In genomic region chr2:161308178-161308955, GRCh38 we compare ENCODE assay signal across 1 cellular context.
TF ChIP-seq lines count a peak whose summit lies in the region.

PSMD14 (plus strand) TSS chr2:161308425; CDS start chr2:161318826, 10,401 bp downstream.

TF ChIP-seq in K562, 482 proteins besides CTCF, POLR2A, EP300 and RAD21 (continued from another document and continues in another):
- TF ChIP-seq MYBL2 (IDR thresholded peaks at IDR 0.05; ENCODE audit: low read depth) (peak; percentile 93), MYBL2 (CRISPR knock-in tag; IDR thresholded peaks at IDR 0.05; ENCODE audit: borderline replicate concordance) (no peak), LARP7 (IDR thresholded peaks at IDR 0.05) (peak; percentile 66; the same call in 1 of the 2 replicates), MLX (CRISPR knock-in tag; conservative IDR thresholded peaks at IDR 0.05) (0 out of 4 replicates have a peak, but pooled peaks of 1 of the 2 experiments have one; percentile 57), GABPB1 (CRISPR knock-in tag; IDR thresholded peaks at IDR 0.05) (peak; percentile 95), CBX1 (IDR thresholded peaks at IDR 0.05; ENCODE audit: low read depth) (peak; percentile 95; the same call in 1 of the 2 replicates), XRCC5 (IDR thresholded peaks at IDR 0.05; ENCODE audit: low read depth, low read length) (peak; percentile 49), ZNF384 (IDR thresholded peaks at IDR 0.05; ENCODE audit: low read depth, low read length) (peak; percentile 7; the same call in 1 of the 2 replicates), ETV6 (IDR thresholded peaks at IDR 0.05; ENCODE audit: borderline replicate concordance in 1 of 2, low read depth in 2 of 2, low read length in 1 of 2) (no peak; a peak in 1 of 4 replicates), ETV6 (CRISPR knock-in tag; IDR thresholded peaks at IDR 0.05; ENCODE audit: borderline replicate concordance) (no peak), DLX4 (CRISPR knock-in tag; IDR thresholded peaks at IDR 0.05) (no peak), BCOR (IDR thresholded peaks at IDR 0.05) (peak; percentile 39; the same call in 1 of the 2 replicates), L3MBTL2 (IDR thresholded peaks at IDR 0.05) (peak; percentile 92), HSF4 (CRISPR knock-in tag; IDR thresholded peaks at IDR 0.05; ENCODE audit: borderline replicate concordance) (no peak), HMGN3 (IDR thresholded peaks at IDR 0.05; ENCODE audit: borderline replicate concordance, extremely low read depth, insufficient read length, low read depth, low read length) (peak; percentile 78), TAF7 (tag; IDR thresholded peaks at IDR 0.05) (peak; percentile 58), ZNF551 (CRISPR knock-in tag; IDR thresholded peaks at IDR 0.05) (no peak), NR2C1 (IDR thresholded peaks at IDR 0.05) (peak; percentile 99), NR2C1 (tag; IDR thresholded peaks at IDR 0.05) (peak; percentile 99), ATF7 (IDR thresholded peaks at IDR 0.05) (peak; percentile 84), KAT8 (IDR thresholded peaks at IDR 0.05; ENCODE audit: low read depth) (no peak), C11orf30 (IDR thresholded peaks at IDR 0.05; ENCODE audit: low read depth) (peak; percentile 95), ATF6 (CRISPR knock-in tag; IDR thresholded peaks at IDR 0.05) (no peak; the same call in 1 of the 2 replicates), KLF13 (tag; IDR thresholded peaks at IDR 0.05; ENCODE audit: borderline replicate concordance, low read depth) (peak; percentile 11; the same call in 1 of the 2 replicates), SMAD1 (IDR thresholded peaks at IDR 0.05; ENCODE audit: low read depth, low read length, partially characterized antibody) (peak; percentile 69), LEF1 (IDR thresholded peaks at IDR 0.05) (peak; percentile 31), PTBP1 (IDR thresholded peaks at IDR 0.05; ENCODE audit: low read depth, low read length) (no peak), SPI1 (IDR thresholded peaks at IDR 0.05; ENCODE audit: borderline replicate concordance, low read depth, low read length) (peak; percentile 54; the same call in 1 of the 2 replicates), MXI1 (IDR thresholded peaks at IDR 0.05; ENCODE audit: low read depth, low read length) (no peak), SUPT5H (IDR thresholded peaks at IDR 0.05) (peak; percentile 94), RBBP5 (IDR thresholded peaks at IDR 0.05; ENCODE audit: borderline replicate concordance, insufficient read depth, low read length, poor library complexity, severe bottlenecking) (peak; percentile 98), TAF9B (IDR thresholded peaks at IDR 0.05; ENCODE audit: partially characterized antibody) (peak; percentile 94), MAFK (IDR thresholded peaks at IDR 0.05; ENCODE audit: low read length) (peak; percentile 67), ZNF778 (CRISPR knock-in tag; IDR thresholded peaks at IDR 0.05) (no peak), BRCA1 (IDR thresholded peaks at IDR 0.05) (no peak), BRCA1 (CRISPR knock-in tag; IDR thresholded peaks at IDR 0.05) (no peak), CC2D1A (IDR thresholded peaks at IDR 0.05) (peak; percentile 91), RNF2 (IDR thresholded peaks at IDR 0.05) (0 out of 2 replicates have a peak, but pooled peaks have one; percentile 54), CCNT2 (IDR thresholded peaks at IDR 0.05; ENCODE audit: borderline replicate concordance, extremely low read depth, insufficient read length, low read depth, low read length) (peak; percentile 9), SIX5 (IDR thresholded peaks at IDR 0.05; ENCODE audit: borderline replicate concordance in 1 of 2, insufficient read depth in 1 of 2, low read depth in 1 of 2, low read length in 2 of 2) (peak in 1 of 2 experiments; percentile 4; a peak in 1 of 4 replicates), RBM22 (IDR thresholded peaks at IDR 0.05; ENCODE audit: low read depth, low read length, poor library complexity, severe bottlenecking) (peak; percentile 85)
- TF ChIP-seq, protein P1, sequence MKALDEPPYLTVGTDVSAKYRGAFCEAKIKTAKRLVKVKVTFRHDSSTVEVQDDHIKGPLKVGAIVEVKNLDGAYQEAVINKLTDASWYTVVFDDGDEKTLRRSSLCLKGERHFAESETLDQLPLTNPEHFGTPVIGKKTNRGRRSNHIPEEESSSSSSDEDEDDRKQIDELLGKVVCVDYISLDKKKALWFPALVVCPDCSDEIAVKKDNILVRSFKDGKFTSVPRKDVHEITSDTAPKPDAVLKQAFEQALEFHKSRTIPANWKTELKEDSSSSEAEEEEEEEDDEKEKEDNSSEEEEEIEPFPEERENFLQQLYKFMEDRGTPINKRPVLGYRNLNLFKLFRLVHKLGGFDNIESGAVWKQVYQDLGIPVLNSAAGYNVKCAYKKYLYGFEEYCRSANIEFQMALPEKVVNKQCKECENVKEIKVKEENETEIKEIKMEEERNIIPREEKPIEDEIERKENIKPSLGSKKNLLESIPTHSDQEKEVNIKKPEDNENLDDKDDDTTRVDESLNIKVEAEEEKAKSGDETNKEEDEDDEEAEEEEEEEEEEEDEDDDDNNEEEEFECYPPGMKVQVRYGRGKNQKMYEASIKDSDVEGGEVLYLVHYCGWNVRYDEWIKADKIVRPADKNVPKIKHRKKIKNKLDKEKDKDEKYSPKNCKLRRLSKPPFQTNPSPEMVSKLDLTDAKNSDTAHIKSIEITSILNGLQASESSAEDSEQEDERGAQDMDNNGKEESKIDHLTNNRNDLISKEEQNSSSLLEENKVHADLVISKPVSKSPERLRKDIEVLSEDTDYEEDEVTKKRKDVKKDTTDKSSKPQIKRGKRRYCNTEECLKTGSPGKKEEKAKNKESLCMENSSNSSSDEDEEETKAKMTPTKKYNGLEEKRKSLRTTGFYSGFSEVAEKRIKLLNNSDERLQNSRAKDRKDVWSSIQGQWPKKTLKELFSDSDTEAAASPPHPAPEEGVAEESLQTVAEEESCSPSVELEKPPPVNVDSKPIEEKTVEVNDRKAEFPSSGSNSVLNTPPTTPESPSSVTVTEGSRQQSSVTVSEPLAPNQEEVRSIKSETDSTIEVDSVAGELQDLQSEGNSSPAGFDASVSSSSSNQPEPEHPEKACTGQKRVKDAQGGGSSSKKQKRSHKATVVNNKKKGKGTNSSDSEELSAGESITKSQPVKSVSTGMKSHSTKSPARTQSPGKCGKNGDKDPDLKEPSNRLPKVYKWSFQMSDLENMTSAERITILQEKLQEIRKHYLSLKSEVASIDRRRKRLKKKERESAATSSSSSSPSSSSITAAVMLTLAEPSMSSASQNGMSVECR (CRISPR knock-in tag; IDR thresholded peaks at IDR 0.05), result peak; percentile 93
- TF ChIP-seq, protein P2, sequence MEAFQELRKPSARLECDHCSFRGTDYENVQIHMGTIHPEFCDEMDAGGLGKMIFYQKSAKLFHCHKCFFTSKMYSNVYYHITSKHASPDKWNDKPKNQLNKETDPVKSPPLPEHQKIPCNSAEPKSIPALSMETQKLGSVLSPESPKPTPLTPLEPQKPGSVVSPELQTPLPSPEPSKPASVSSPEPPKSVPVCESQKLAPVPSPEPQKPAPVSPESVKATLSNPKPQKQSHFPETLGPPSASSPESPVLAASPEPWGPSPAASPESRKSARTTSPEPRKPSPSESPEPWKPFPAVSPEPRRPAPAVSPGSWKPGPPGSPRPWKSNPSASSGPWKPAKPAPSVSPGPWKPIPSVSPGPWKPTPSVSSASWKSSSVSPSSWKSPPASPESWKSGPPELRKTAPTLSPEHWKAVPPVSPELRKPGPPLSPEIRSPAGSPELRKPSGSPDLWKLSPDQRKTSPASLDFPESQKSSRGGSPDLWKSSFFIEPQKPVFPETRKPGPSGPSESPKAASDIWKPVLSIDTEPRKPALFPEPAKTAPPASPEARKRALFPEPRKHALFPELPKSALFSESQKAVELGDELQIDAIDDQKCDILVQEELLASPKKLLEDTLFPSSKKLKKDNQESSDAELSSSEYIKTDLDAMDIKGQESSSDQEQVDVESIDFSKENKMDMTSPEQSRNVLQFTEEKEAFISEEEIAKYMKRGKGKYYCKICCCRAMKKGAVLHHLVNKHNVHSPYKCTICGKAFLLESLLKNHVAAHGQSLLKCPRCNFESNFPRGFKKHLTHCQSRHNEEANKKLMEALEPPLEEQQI (IDR thresholded peaks at IDR 0.05), result peak; percentile 77; the same call in 1 of the 2 replicates
- TF ChIP-seq, protein P3, sequence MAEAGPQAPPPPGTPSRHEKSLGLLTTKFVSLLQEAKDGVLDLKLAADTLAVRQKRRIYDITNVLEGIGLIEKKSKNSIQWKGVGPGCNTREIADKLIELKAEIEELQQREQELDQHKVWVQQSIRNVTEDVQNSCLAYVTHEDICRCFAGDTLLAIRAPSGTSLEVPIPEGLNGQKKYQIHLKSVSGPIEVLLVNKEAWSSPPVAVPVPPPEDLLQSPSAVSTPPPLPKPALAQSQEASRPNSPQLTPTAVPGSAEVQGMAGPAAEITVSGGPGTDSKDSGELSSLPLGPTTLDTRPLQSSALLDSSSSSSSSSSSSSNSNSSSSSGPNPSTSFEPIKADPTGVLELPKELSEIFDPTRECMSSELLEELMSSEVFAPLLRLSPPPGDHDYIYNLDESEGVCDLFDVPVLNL (CRISPR knock-in tag; IDR thresholded peaks at IDR 0.05; ENCODE audit: low read depth), result peak; percentile 81; the same call in 1 of the 2 replicates
- TF ChIP-seq, protein P4, sequence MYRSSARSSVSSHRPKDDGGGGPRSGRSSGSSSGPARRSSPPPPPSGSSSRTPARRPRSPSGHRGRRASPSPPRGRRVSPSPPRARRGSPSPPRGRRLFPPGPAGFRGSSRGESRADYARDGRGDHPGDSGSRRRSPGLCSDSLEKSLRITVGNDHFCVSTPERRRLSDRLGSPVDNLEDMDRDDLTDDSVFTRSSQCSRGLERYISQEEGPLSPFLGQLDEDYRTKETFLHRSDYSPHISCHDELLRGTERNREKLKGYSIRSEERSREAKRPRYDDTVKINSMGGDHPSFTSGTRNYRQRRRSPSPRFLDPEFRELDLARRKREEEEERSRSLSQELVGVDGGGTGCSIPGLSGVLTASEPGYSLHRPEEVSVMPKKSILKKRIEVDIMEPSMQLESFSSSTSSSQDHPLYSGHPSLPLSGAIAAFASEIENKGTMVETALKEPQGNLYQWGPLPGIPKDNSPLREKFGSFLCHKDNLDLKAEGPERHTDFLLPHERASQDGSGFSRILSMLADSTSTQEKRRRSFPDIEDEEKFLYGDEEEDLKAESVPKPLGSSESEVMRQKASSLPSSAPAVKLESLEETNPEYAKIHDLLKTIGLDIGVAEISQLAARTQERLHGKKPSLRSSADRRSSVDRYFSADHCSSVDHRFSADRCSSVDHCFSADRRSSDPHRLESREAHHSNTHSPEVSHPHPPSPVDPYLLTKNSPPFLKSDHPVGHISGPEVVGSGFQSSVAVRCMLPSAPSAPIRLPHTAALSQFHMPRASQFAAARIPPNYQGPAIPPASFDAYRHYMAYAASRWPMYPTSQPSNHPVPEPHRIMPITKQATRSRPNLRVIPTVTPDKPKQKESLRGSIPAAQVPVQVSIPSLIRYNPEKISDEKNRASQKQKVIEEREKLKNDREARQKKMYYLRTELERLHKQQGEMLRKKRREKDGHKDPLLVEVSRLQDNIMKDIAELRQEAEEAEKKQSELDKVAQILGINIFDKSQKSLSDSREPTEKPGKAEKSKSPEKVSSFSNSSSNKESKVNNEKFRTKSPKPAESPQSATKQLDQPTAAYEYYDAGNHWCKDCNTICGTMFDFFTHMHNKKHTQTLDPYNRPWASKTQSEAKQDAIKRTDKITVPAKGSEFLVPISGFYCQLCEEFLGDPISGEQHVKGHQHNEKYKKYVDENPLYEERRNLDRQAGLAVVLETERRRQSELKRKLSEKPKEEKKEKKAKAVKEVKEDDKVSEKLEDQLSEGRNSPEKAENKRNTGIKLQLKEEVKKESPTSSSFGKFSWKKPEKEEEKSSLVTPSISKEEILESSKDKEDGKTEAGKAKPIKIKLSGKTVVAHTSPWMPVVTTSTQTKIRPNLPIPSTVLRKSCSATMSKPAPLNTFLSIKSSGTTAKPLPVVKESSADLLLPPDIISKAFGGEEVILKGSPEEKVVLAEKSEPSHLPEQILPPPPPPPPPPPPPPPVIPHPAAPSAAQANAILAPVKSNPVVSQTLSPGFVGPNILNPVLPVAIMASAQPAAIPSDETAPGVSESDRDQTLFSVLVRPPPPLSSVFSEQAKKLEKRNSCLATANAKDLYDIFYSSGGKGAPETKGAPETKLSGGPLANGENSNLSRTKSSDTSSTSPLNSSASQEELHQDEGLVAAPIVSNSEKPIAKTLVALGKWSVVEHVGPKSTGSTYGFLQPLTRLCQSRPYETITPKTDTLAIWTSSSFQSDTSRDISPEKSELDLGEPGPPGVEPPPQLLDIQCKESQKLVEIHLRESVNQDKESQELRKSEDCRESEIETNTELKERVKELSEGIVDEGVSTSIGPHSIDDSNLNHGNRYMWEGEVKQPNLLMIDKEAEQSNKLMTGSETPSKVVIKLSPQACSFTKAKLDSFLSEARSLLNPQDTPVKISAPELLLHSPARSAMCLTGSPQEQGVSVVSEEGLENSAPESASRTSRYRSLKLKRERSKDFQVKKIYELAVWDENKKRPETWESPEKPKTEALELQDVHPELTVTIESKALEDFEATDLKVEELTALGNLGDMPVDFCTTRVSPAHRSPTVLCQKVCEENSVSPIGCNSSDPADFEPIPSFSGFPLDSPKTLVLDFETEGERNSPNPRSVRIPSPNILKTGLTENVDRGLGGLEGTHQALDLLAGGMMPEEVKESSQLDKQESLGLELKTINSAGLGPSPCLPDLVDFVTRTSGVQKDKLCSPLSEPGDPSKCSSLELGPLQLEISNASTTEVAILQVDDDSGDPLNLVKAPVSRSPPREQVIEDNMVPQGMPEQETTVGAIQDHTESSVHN (IDR thresholded peaks at IDR 0.05; ENCODE audit: borderline replicate concordance in 1 of 2, low read depth in 1 of 2), result peak in 1 of 2 experiments; percentile 53; a peak in 1 of 4 replicates
